Comparison of ENCODE assay signal across 1 cellular context in genomic region chr17:18017958-18018357, GRCh38.
TF ChIP-seq lines count a peak whose summit lies in the region.

No MANE protein-coding gene starts in this region.

TF ChIP-seq in HepG2, 621 proteins besides CTCF, POLR2A, EP300 and RAD21 (continued from another document and continues in another):
- TF ChIP-seq ZNF644 (CRISPR knock-in tag; IDR thresholded peaks at IDR 0.05; ENCODE audit: low read depth) (peak; percentile 27; the same call in 1 of the 2 replicates), FOXJ3 (CRISPR knock-in tag; IDR thresholded peaks at IDR 0.05; ENCODE audit: borderline replicate concordance) (peak; percentile 78; the same call in 1 of the 2 replicates), ATF4 (CRISPR knock-in tag; IDR thresholded peaks at IDR 0.05) (no peak), ZNF609 (CRISPR knock-in tag; IDR thresholded peaks at IDR 0.05; ENCODE audit: borderline replicate concordance) (0 out of 2 replicates have a peak, but pooled peaks have one; percentile 33), ZNF574 (CRISPR knock-in tag; IDR thresholded peaks at IDR 0.05) (no peak; the same call in 1 of the 2 replicates), ZNF558 (CRISPR knock-in tag; IDR thresholded peaks at IDR 0.05; ENCODE audit: borderline replicate concordance) (no peak), ZNF564 (CRISPR knock-in tag; IDR thresholded peaks at IDR 0.05) (no peak), EEA1 (CRISPR knock-in tag; IDR thresholded peaks at IDR 0.05; ENCODE audit: borderline replicate concordance) (no peak), ARID3A (IDR thresholded peaks at IDR 0.05; ENCODE audit: low read depth, low read length) (peak; percentile 50; the same call in 1 of the 2 replicates), HMG20B (CRISPR knock-in tag; conservative IDR thresholded peaks at IDR 0.05) (0 out of 2 replicates have a peak, but pooled peaks have one; percentile 63), SOX6 (IDR thresholded peaks at IDR 0.05) (no peak), SOX6 (CRISPR knock-in tag; IDR thresholded peaks at IDR 0.05) (peak; percentile 95), MED1 (CRISPR knock-in tag; IDR thresholded peaks at IDR 0.05) (peak; percentile 52), SALL1 (CRISPR knock-in tag; IDR thresholded peaks at IDR 0.05) (peak; percentile 27; the same call in 1 of the 2 replicates), NPAS2 (CRISPR knock-in tag; IDR thresholded peaks at IDR 0.05; ENCODE audit: borderline replicate concordance) (no peak), TBX3 (IDR thresholded peaks at IDR 0.05; ENCODE audit: borderline replicate concordance) (no peak), ZNF281 (CRISPR knock-in tag; IDR thresholded peaks at IDR 0.05; ENCODE audit: borderline replicate concordance) (no peak), ZNF556 (CRISPR knock-in tag; IDR thresholded peaks at IDR 0.05; ENCODE audit: borderline replicate concordance) (no peak), IKZF5 (CRISPR knock-in tag; IDR thresholded peaks at IDR 0.05) (0 out of 2 replicates have a peak, but pooled peaks have one; percentile 49), PAF1 (CRISPR knock-in tag; IDR thresholded peaks at IDR 0.05) (no peak), U2AF1 (optimal IDR thresholded peaks at IDR 0.05; ENCODE audit: low read depth, low read length) (no peak), E2F1 (CRISPR knock-in tag; IDR thresholded peaks at IDR 0.05) (no peak), IKZF1 (IDR thresholded peaks at IDR 0.05) (no peak), ZNF256 (CRISPR knock-in tag; conservative IDR thresholded peaks at IDR 0.05) (no peak), ZNF772 (CRISPR knock-in tag; IDR thresholded peaks at IDR 0.05) (no peak), PRDM4 (CRISPR knock-in tag; IDR thresholded peaks at IDR 0.05; ENCODE audit: borderline replicate concordance) (no peak), HNF4A (CRISPR knock-in tag; IDR thresholded peaks at IDR 0.05) (peak; percentile 87), HNF1A (IDR thresholded peaks at IDR 0.05; ENCODE audit: low read depth) (no peak), HNF1A (CRISPR knock-in tag; IDR thresholded peaks at IDR 0.05; ENCODE audit: borderline replicate concordance) (peak; percentile 21; the same call in 1 of the 2 replicates), EED (CRISPR knock-in tag; IDR thresholded peaks at IDR 0.05) (no peak), MAFG (CRISPR knock-in tag; IDR thresholded peaks at IDR 0.05) (no peak), MIXL1 (CRISPR knock-in tag; IDR thresholded peaks at IDR 0.05) (peak; percentile 38; the same call in 1 of the 2 replicates), MEF2D (CRISPR knock-in tag; IDR thresholded peaks at IDR 0.05) (no peak), TOPORS (CRISPR knock-in tag; IDR thresholded peaks at IDR 0.05) (no peak)
